Comparison of ENCODE assay signal across 1 cellular context in the genomic region with DNA sequence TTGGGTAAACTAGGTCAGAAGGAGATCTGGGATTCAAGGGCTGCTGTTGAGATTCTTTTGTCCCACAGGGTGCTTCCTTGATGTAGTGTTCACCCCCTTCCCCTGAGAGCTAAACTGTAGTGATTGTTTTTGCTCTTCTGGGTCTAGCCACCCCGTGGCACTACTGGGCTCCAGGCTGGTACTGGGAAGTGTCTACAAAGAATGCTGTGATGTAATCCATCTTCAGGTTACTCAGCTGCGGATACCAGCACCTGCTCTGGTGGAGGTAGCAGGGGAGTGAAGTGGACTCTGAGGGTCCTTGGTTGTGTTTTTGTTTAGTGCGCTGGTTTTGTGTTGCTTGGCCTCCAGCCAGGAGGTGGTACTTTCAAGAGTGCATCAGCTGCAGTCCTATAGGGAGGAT.
TF ChIP-seq lines count a peak whose summit lies in the region.

No MANE protein-coding gene starts in this region.

TF ChIP-seq in HepG2, 621 proteins besides CTCF, POLR2A, EP300 and RAD21 (continued from another document):
- no peak for TF ChIP-seq ZBTB40 (IDR thresholded peaks at IDR 0.05)
- TF ChIP-seq ZBTB40 (CRISPR knock-in tag; IDR thresholded peaks at IDR 0.05) = no peak
- TF ChIP-seq ZNF563 (CRISPR knock-in tag; IDR thresholded peaks at IDR 0.05) = no peak
- no peak for TF ChIP-seq WIZ (CRISPR knock-in tag; IDR thresholded peaks at IDR 0.05)
- TF ChIP-seq, protein P1, sequence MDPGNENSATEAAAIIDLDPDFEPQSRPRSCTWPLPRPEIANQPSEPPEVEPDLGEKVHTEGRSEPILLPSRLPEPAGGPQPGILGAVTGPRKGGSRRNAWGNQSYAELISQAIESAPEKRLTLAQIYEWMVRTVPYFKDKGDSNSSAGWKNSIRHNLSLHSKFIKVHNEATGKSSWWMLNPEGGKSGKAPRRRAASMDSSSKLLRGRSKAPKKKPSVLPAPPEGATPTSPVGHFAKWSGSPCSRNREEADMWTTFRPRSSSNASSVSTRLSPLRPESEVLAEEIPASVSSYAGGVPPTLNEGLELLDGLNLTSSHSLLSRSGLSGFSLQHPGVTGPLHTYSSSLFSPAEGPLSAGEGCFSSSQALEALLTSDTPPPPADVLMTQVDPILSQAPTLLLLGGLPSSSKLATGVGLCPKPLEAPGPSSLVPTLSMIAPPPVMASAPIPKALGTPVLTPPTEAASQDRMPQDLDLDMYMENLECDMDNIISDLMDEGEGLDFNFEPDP (CRISPR knock-in tag; conservative IDR thresholded peaks at IDR 0.05) = no peak
- TF ChIP-seq, protein P2, sequence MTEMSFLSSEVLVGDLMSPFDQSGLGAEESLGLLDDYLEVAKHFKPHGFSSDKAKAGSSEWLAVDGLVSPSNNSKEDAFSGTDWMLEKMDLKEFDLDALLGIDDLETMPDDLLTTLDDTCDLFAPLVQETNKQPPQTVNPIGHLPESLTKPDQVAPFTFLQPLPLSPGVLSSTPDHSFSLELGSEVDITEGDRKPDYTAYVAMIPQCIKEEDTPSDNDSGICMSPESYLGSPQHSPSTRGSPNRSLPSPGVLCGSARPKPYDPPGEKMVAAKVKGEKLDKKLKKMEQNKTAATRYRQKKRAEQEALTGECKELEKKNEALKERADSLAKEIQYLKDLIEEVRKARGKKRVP (CRISPR knock-in tag; IDR thresholded peaks at IDR 0.05) = no peak
- no peak for TF ChIP-seq ZNF678 (CRISPR knock-in tag; IDR thresholded peaks at IDR 0.05)
- no peak for TF ChIP-seq ZFAT (CRISPR knock-in tag; conservative IDR thresholded peaks at IDR 0.05)
- no peak for TF ChIP-seq SRSF9 (IDR thresholded peaks at IDR 0.05; ENCODE audit: borderline replicate concordance, insufficient read depth, low read depth, low read length, poor library complexity, severe bottlenecking)
- TF ChIP-seq FOXA1 (IDR thresholded peaks at IDR 0.05) = no peak
- TF ChIP-seq FOXA1 (CRISPR knock-in tag; IDR thresholded peaks at IDR 0.05) = no peak
- TF ChIP-seq ZNF124 (CRISPR knock-in tag; IDR thresholded peaks at IDR 0.05) = no peak
